2 cellular contexts compared by ENCODE assay signal in the genomic region with DNA sequence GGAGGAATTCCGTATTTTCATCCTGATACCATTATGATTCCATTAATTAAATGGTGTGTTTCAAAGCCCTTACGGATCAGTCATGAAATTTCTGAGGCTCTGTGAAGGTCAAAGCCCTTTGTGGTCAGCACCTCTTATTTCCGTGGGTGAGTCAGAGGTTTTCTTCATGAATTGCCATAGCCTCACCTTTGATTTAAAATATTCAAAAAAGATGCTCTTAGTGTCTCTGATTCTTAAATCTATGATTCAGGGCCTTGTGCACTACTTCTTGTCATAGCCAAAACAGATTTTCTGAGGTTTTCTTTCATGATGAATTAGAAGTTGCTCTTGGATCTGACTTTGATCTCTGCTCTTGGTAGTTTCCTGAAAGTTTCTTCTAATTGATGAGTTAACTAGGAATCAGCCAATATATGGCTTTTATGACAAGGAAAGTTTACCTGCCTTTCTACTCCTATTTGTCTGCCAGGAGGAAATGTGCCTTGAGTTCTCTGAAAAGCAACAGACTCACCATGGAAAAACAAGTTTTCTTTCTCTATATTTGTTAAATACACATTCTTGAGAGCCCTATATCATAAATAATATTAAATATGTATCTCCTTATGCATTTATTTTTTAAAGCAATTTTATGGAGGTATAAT.
TF ChIP-seq lines count a peak whose summit lies in the region.

No MANE protein-coding gene starts in this region.

TF ChIP-seq in HepG2, 621 proteins besides CTCF, POLR2A, EP300 and RAD21 (continues in another document):
- TF ChIP-seq, protein P1, sequence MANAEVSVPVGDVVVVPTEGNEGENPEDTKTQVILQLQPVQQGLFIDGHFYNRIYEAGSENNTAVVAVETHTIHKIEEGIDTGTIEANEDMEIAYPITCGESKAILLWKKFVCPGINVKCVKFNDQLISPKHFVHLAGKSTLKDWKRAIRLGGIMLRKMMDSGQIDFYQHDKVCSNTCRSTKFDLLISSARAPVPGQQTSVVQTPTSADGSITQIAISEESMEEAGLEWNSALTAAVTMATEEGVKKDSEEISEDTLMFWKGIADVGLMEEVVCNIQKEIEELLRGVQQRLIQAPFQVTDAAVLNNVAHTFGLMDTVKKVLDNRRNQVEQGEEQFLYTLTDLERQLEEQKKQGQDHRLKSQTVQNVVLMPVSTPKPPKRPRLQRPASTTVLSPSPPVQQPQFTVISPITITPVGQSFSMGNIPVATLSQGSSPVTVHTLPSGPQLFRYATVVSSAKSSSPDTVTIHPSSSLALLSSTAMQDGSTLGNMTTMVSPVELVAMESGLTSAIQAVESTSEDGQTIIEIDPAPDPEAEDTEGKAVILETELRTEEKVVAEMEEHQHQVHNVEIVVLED (CRISPR knock-in tag; IDR thresholded peaks at IDR 0.05; ENCODE audit: borderline replicate concordance) = no peak
- TF ChIP-seq, protein P2, sequence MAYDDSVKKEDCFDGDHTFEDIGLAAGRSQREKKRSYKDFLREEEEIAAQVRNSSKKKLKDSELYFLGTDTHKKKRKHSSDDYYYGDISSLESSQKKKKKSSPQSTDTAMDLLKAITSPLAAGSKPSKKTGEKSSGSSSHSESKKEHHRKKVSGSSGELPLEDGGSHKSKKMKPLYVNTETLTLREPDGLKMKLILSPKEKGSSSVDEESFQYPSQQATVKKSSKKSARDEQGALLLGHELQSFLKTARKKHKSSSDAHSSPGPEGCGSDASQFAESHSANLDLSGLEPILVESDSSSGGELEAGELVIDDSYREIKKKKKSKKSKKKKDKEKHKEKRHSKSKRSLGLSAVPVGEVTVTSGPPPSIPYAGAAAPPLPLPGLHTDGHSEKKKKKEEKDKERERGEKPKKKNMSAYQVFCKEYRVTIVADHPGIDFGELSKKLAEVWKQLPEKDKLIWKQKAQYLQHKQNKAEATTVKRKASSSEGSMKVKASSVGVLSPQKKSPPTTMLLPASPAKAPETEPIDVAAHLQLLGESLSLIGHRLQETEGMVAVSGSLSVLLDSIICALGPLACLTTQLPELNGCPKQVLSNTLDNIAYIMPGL (CRISPR knock-in tag; IDR thresholded peaks at IDR 0.05; ENCODE audit: borderline replicate concordance in 1 of 2, low read depth in 1 of 2) = no peak
- TF ChIP-seq, protein P3, sequence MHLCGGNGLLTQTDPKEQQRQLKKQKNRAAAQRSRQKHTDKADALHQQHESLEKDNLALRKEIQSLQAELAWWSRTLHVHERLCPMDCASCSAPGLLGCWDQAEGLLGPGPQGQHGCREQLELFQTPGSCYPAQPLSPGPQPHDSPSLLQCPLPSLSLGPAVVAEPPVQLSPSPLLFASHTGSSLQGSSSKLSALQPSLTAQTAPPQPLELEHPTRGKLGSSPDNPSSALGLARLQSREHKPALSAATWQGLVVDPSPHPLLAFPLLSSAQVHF (CRISPR knock-in tag; IDR thresholded peaks at IDR 0.05) = no peak
- TF ChIP-seq, protein P4, sequence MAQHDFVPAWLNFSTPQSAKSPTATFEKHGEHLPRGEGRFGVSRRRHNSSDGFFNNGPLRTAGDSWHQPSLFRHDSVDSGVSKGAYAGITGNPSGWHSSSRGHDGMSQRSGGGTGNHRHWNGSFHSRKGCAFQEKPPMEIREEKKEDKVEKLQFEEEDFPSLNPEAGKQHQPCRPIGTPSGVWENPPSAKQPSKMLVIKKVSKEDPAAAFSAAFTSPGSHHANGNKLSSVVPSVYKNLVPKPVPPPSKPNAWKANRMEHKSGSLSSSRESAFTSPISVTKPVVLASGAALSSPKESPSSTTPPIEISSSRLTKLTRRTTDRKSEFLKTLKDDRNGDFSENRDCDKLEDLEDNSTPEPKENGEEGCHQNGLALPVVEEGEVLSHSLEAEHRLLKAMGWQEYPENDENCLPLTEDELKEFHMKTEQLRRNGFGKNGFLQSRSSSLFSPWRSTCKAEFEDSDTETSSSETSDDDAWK (CRISPR knock-in tag; IDR thresholded peaks at IDR 0.05) = no peak
- TF ChIP-seq ZFP36L1 (CRISPR knock-in tag; IDR thresholded peaks at IDR 0.05) = no peak
- TF ChIP-seq HNF4A (CRISPR knock-in tag; IDR thresholded peaks at IDR 0.05) = no peak
- TF ChIP-seq, protein P5, sequence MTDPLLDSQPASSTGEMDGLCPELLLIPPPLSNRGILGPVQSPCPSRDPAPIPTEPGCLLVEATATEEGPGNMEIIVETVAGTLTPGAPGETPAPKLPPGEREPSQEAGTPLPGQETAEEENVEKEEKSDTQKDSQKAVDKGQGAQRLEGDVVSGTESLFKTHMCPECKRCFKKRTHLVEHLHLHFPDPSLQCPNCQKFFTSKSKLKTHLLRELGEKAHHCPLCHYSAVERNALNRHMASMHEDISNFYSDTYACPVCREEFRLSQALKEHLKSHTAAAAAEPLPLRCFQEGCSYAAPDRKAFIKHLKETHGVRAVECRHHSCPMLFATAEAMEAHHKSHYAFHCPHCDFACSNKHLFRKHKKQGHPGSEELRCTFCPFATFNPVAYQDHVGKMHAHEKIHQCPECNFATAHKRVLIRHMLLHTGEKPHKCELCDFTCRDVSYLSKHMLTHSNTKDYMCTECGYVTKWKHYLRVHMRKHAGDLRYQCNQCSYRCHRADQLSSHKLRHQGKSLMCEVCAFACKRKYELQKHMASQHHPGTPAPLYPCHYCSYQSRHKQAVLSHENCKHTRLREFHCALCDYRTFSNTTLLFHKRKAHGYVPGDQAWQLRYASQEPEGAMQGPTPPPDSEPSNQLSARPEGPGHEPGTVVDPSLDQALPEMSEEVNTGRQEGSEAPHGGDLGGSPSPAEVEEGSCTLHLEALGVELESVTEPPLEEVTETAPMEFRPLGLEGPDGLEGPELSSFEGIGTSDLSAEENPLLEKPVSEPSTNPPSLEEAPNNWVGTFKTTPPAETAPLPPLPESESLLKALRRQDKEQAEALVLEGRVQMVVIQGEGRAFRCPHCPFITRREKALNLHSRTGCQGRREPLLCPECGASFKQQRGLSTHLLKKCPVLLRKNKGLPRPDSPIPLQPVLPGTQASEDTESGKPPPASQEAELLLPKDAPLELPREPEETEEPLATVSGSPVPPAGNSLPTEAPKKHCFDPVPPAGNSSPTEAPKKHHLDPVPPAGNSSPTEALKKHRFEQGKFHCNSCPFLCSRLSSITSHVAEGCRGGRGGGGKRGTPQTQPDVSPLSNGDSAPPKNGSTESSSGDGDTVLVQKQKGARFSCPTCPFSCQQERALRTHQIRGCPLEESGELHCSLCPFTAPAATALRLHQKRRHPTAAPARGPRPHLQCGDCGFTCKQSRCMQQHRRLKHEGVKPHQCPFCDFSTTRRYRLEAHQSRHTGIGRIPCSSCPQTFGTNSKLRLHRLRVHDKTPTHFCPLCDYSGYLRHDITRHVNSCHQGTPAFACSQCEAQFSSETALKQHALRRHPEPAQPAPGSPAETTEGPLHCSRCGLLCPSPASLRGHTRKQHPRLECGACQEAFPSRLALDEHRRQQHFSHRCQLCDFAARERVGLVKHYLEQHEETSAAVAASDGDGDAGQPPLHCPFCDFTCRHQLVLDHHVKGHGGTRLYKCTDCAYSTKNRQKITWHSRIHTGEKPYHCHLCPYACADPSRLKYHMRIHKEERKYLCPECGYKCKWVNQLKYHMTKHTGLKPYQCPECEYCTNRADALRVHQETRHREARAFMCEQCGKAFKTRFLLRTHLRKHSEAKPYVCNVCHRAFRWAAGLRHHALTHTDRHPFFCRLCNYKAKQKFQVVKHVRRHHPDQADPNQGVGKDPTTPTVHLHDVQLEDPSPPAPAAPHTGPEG (CRISPR knock-in tag; IDR thresholded peaks at IDR 0.05) = no peak
- TF ChIP-seq ZFX (CRISPR knock-in tag; IDR thresholded peaks at IDR 0.05; ENCODE audit: low read depth) = no peak
- TF ChIP-seq, protein P6, sequence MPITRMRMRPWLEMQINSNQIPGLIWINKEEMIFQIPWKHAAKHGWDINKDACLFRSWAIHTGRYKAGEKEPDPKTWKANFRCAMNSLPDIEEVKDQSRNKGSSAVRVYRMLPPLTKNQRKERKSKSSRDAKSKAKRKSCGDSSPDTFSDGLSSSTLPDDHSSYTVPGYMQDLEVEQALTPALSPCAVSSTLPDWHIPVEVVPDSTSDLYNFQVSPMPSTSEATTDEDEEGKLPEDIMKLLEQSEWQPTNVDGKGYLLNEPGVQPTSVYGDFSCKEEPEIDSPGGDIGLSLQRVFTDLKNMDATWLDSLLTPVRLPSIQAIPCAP (CRISPR knock-in tag; IDR thresholded peaks at IDR 0.05; ENCODE audit: low read depth) = no peak

TF ChIP-seq in SK-N-SH, 30 proteins besides CTCF, POLR2A, EP300 and RAD21:
- no peak for TF ChIP-seq CHD2 (IDR thresholded peaks at IDR 0.05; ENCODE audit: low read length, partially characterized antibody)
- no peak for TF ChIP-seq RCOR1 (IDR thresholded peaks at IDR 0.05; ENCODE audit: low read length)
- TF ChIP-seq, protein P7, sequence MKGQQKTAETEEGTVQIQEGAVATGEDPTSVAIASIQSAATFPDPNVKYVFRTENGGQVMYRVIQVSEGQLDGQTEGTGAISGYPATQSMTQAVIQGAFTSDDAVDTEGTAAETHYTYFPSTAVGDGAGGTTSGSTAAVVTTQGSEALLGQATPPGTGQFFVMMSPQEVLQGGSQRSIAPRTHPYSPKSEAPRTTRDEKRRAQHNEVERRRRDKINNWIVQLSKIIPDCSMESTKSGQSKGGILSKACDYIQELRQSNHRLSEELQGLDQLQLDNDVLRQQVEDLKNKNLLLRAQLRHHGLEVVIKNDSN (IDR thresholded peaks at IDR 0.05; ENCODE audit: borderline replicate concordance, low read depth) = no peak
- TF ChIP-seq ELF1 (IDR thresholded peaks at IDR 0.05) = no peak
- TF ChIP-seq FOSL2 (IDR thresholded peaks at IDR 0.05; ENCODE audit: borderline replicate concordance, low read depth) = 0 out of 2 replicates have a peak, but pooled peaks have one; percentile 11
- TF ChIP-seq, protein P8, sequence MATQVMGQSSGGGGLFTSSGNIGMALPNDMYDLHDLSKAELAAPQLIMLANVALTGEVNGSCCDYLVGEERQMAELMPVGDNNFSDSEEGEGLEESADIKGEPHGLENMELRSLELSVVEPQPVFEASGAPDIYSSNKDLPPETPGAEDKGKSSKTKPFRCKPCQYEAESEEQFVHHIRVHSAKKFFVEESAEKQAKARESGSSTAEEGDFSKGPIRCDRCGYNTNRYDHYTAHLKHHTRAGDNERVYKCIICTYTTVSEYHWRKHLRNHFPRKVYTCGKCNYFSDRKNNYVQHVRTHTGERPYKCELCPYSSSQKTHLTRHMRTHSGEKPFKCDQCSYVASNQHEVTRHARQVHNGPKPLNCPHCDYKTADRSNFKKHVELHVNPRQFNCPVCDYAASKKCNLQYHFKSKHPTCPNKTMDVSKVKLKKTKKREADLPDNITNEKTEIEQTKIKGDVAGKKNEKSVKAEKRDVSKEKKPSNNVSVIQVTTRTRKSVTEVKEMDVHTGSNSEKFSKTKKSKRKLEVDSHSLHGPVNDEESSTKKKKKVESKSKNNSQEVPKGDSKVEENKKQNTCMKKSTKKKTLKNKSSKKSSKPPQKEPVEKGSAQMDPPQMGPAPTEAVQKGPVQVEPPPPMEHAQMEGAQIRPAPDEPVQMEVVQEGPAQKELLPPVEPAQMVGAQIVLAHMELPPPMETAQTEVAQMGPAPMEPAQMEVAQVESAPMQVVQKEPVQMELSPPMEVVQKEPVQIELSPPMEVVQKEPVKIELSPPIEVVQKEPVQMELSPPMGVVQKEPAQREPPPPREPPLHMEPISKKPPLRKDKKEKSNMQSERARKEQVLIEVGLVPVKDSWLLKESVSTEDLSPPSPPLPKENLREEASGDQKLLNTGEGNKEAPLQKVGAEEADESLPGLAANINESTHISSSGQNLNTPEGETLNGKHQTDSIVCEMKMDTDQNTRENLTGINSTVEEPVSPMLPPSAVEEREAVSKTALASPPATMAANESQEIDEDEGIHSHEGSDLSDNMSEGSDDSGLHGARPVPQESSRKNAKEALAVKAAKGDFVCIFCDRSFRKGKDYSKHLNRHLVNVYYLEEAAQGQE (IDR thresholded peaks at IDR 0.05; ENCODE audit: low read depth, low read length) = no peak
- TF ChIP-seq NFIC (IDR thresholded peaks at IDR 0.05; ENCODE audit: borderline replicate concordance) = no peak
- TF ChIP-seq NRF1 (IDR thresholded peaks at IDR 0.05; ENCODE audit: low read depth, low read length) = no peak
- TF ChIP-seq TEAD4 (IDR thresholded peaks at IDR 0.05; ENCODE audit: borderline replicate concordance, insufficient read depth) = peak; percentile 3; the same call in 1 of the 2 replicates
- TF ChIP-seq SIN3A (IDR thresholded peaks at IDR 0.05; ENCODE audit: borderline replicate concordance, low read depth, low read length) = no peak
- TF ChIP-seq, protein P9, sequence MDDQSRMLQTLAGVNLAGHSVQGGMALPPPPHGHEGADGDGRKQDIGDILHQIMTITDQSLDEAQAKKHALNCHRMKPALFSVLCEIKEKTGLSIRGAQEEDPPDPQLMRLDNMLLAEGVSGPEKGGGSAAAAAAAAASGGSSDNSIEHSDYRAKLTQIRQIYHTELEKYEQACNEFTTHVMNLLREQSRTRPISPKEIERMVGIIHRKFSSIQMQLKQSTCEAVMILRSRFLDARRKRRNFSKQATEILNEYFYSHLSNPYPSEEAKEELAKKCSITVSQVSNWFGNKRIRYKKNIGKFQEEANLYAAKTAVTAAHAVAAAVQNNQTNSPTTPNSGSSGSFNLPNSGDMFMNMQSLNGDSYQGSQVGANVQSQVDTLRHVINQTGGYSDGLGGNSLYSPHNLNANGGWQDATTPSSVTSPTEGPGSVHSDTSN (IDR thresholded peaks at IDR 0.05) = no peak
- TF ChIP-seq, protein P10, sequence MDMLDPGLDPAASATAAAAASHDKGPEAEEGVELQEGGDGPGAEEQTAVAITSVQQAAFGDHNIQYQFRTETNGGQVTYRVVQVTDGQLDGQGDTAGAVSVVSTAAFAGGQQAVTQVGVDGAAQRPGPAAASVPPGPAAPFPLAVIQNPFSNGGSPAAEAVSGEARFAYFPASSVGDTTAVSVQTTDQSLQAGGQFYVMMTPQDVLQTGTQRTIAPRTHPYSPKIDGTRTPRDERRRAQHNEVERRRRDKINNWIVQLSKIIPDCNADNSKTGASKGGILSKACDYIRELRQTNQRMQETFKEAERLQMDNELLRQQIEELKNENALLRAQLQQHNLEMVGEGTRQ (IDR thresholded peaks at IDR 0.05; ENCODE audit: borderline replicate concordance, low read depth, low read length) = no peak
